In genomic region chr3:46578973-46579755, GRCh38 we compare ENCODE assay signal across 16 cellular contexts. TPM values are rescaled to one million over a fixed set of nuclear protein-coding genes. Genes with fewer than 3 reads are reported as not detected.
DNase-seq lines count a peak whose midpoint lies in the region; ATAC-seq, FAIRE-seq and TF ChIP-seq lines count a peak whose summit lies in the region.
"Had no signal": no experiment of that assay in that cellular context is flagged by ENCODE, and none has a peak within 500 bp of the region (broad histone marks: within the 10 kb centered on the region; RNA-seq: fewer than 3 reads in every experiment).

No MANE protein-coding gene starts in this region.

- H2BK5ac ChIP-seq in neuronal stem cell (ENCODE audit: low read length) = no peak overlapping the region

- no peak overlapping the region for H3K4me2 ChIP-seq in endothelial cell of umbilical vein (ENCODE audit: insufficient read depth, low read length)
- no peak overlapping the region for H3K4me2 ChIP-seq in neuronal stem cell (ENCODE audit: insufficient read depth, low read length, poor library complexity, severe bottlenecking)
- H3K4me2 ChIP-seq: PC-9 had no signal

- H3K18ac ChIP-seq in neuronal stem cell (ENCODE audit: low read length) = no peak overlapping the region

- no peaks in the 10 kb centered on the region for H3K9me1 ChIP-seq in endothelial cell of umbilical vein (replicated peaks; ENCODE audit: control insufficient read depth, extremely low read depth, insufficient read depth, low read length)

- no peak overlapping the region for H2BK120ac ChIP-seq in neuronal stem cell (ENCODE audit: low read depth, low read length)

- H3K27ac ChIP-seq in HUES48 (ENCODE audit: low read depth, low read length) (peak overlapping the region; percentile 98), endothelial cell of umbilical vein (ENCODE audit: insufficient read depth, low read depth, low read length) (no peak overlapping the region), neuronal stem cell (replicated peaks; ENCODE audit: low read length) (no peak overlapping the region)
- H3K27ac ChIP-seq: PC-9 had no signal

- no peak overlapping the region for H2AK5ac ChIP-seq in neuronal stem cell (ENCODE audit: low read depth, low read length)

- H2BK12ac ChIP-seq in neuronal stem cell (ENCODE audit: low read length) = no peak overlapping the region

- H3K4me3 ChIP-seq in HUES48 (ENCODE audit: low read depth, low read length) (peak overlapping the region; percentile 97), endothelial cell of umbilical vein (replicated peaks in 1 of 3; ENCODE audit: insufficient read depth in 1 of 3, low read depth in 1 of 3, low read length in 3 of 3) (no peak overlapping the region), neuronal stem cell (ENCODE audit: low read length in 2 of 2) (no peak overlapping the region)
- H3K4me3 ChIP-seq: PC-9 had no signal

- no peaks in the 10 kb centered on the region for H4K20me1 ChIP-seq in endothelial cell of umbilical vein (replicated peaks; ENCODE audit: control insufficient read depth, extremely low read depth, insufficient read depth, low read length)

- H3K4ac ChIP-seq in neuronal stem cell (ENCODE audit: low read length) = no peak overlapping the region

- no peak overlapping the region for H2BK15ac ChIP-seq in neuronal stem cell (ENCODE audit: low read length)

- H3K79me2 ChIP-seq in endothelial cell of umbilical vein (ENCODE audit: control insufficient read depth, insufficient read depth, low read length) = no peaks in the 10 kb centered on the region

- ATAC-seq in HG03095 (IDR thresholded peaks at IDR 0.05; ENCODE audit: unreplicated experiment) = no peak
- ATAC-seq: CD8-positive, alpha-beta T cell; left cardiac atrium had no signal

- H3K14ac ChIP-seq in neuronal stem cell (ENCODE audit: low read length) = no peak overlapping the region

- H3K23ac ChIP-seq in neuronal stem cell (ENCODE audit: low read depth, low read length, poor library complexity) = no peak overlapping the region

- H3K36me3 ChIP-seq in HUES48 (ENCODE audit: control insufficient read depth, insufficient read depth, low read length) (peaks cover 52% of the 10 kb centered on the region), endothelial cell of umbilical vein (ENCODE audit: control insufficient read depth in 2 of 2, extremely low read depth in 1 of 2, insufficient read depth in 2 of 2, low read length in 2 of 2) (no peaks in the 10 kb centered on the region), neuronal stem cell (replicated peaks in 1 of 2; ENCODE audit: control insufficient read depth in 2 of 2, insufficient read depth in 2 of 2, low read length in 2 of 2) (no peaks in the 10 kb centered on the region)

- H3K9ac ChIP-seq in HUES48 (ENCODE audit: low read depth, low read length) (peak overlapping the region; percentile 99), endothelial cell of umbilical vein (replicated peaks; ENCODE audit: extremely low read depth, insufficient read depth, low read length) (no peak overlapping the region), neuronal stem cell (ENCODE audit: low read depth, low read length, poor library complexity) (no peak overlapping the region)

- no peak overlapping the region for H2AFZ ChIP-seq in endothelial cell of umbilical vein (ENCODE audit: low read depth, low read length)
- H2AFZ ChIP-seq in neuronal stem cell (ENCODE audit: low read length) = no peak overlapping the region
- H2AFZ ChIP-seq: PC-9 had no signal

- H3K4me1 ChIP-seq in HUES48 (ENCODE audit: control insufficient read depth, insufficient read depth, low read length) (peaks cover 30% of the 10 kb centered on the region), endothelial cell of umbilical vein (ENCODE audit: control insufficient read depth, extremely low read depth, insufficient read depth, low read length) (no peaks in the 10 kb centered on the region), neuronal stem cell (ENCODE audit: control insufficient read depth in 2 of 2, insufficient read depth in 1 of 2, low read depth in 1 of 2, low read length in 2 of 2) (peaks cover 0 to 11% of the 10 kb centered on the region in 2 donors)

- DNase-seq in NCI-H2029 (lab: John Stamatoyannopoulos, UW) (peak; percentile 54), endothelial cell of umbilical vein (ENCODE audit: low read depth, low spot score) (peak; percentile 23), retina (peak; percentile 31), neuronal stem cell (ENCODE audit: low spot score) (no peak)
- DNase-seq in activated CD4-positive, alpha-beta T cell treated with anti-CD3 and anti-CD28 coated beads for 1 hour = no peak
- DNase-seq: activated CD4-positive, alpha-beta T cell treated with anti-CD3 and anti-CD28 coated beads, Interleukin-2, amount 50 U/mL, for 48 hours; activated effector memory CD4-positive, alpha-beta T cell treated with Interleukin-2 at 50 U/mL for 16 hours; CD8-positive, alpha-beta T cell; IMR-90; left cardiac atrium; PC-9 had no signal

- POLR2A ChIA-PET in endothelial cell of umbilical vein (lab: Charles Lee) = no interaction called here

- H3K9me3 ChIP-seq in HUES48 (ENCODE audit: control insufficient read depth, insufficient read depth, low read length) (no peaks in the 10 kb centered on the region), endothelial cell of umbilical vein (replicated peaks; ENCODE audit: control insufficient read depth, insufficient read depth, low read length) (no peaks in the 10 kb centered on the region), neuronal stem cell (replicated peaks in 1 of 2; ENCODE audit: control insufficient read depth in 2 of 2, insufficient read depth in 1 of 2, low read depth in 1 of 2, low read length in 2 of 2) (no peaks in the 10 kb centered on the region)

- H4K91ac ChIP-seq in neuronal stem cell (ENCODE audit: low read depth, low read length, poor library complexity) = no peak overlapping the region

- H3K27me3 ChIP-seq in HUES48 (ENCODE audit: control insufficient read depth, insufficient read depth, low read length) = no peaks in the 10 kb centered on the region
- no peaks in the 10 kb centered on the region for H3K27me3 ChIP-seq in endothelial cell of umbilical vein (ENCODE audit: control insufficient read depth in 2 of 2, insufficient read depth in 2 of 2, low read length in 2 of 2)
- peaks cover 6 to 65% (median 52%) of the 10 kb centered on the region in 3 experiments for H3K27me3 ChIP-seq in neuronal stem cell (ENCODE audit: control insufficient read depth in 3 of 3, insufficient read depth in 3 of 3, low read depth in 1 of 3, low read length in 3 of 3)

- H3K79me1 ChIP-seq in neuronal stem cell (ENCODE audit: low read depth, low read length) = no peaks in the 10 kb centered on the region

- dilution Hi-C loops in endothelial cell of umbilical vein (cut with MboI; ENCODE audit: extremely low pct_ligation_motif_present, low sequenced_read_pairs) = no loop called here

- CTCF ChIA-PET in endothelial cell of umbilical vein (lab: Charles Lee) = no interaction called here

- FAIRE-seq in endothelial cell of umbilical vein (lab: Jason Lieb, UNC) = peak; percentile 63

- BruUV-seq in endothelial cell of umbilical vein (replicated peaks; lab: Mats Ljungman, UMichigan) = no TSS peak

- intact Hi-C loops in endothelial cell of umbilical vein (cut with micrococcal nuclease) = no loop called here

- TF ChIP-seq CTCF in endothelial cell of umbilical vein (IDR thresholded peaks at IDR 0.05; ENCODE audit: extremely low read depth in 1 of 2, insufficient read depth in 1 of 2, low read depth in 1 of 2, low read length in 2 of 2) = no peak

- TF ChIP-seq POLR2A in endothelial cell of umbilical vein (IDR thresholded peaks at IDR 0.05; ENCODE audit: low read depth, low read length) = no peak

- no peak overlapping the region for H4K8ac ChIP-seq in neuronal stem cell (ENCODE audit: low read depth, low read length)

- no CpG with 5 or more reads among the region's 10 CpGs for WGBS in neuronal stem cell (ENCODE audit: extremely low coverage in 2 of 2, insufficient read length in 2 of 2, insufficient replicate concordance in 1 of 2), 2 donors

TF ChIP-seq in endothelial cell of umbilical vein, 7 proteins besides CTCF, POLR2A, EP300 and RAD21:
- TF ChIP-seq JUN (IDR thresholded peaks at IDR 0.05; ENCODE audit: borderline replicate concordance, insufficient read depth, insufficient read length, low read depth) = no peak
- no peak for TF ChIP-seq EZH2 (IDR thresholded peaks at IDR 0.05; ENCODE audit: borderline replicate concordance, low read depth, low read length, severe bottlenecking)
- no peak for TF ChIP-seq POLR2AphosphoS5 (IDR thresholded peaks at IDR 0.05; ENCODE audit: insufficient read depth, low read depth, low read length)
- TF ChIP-seq, protein P1, sequence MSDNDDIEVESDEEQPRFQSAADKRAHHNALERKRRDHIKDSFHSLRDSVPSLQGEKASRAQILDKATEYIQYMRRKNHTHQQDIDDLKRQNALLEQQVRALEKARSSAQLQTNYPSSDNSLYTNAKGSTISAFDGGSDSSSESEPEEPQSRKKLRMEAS (IDR thresholded peaks at IDR 0.05; ENCODE audit: insufficient read depth, insufficient read length) = no peak

RNA-seq across cellular contexts. Expression of gene LRRC2, which starts 13.1 kb away (rescaled TPM):
- 0.39 and 0.73 TPM in 2 replicates for total RNA-seq in endothelial cell of umbilical vein
- 0.08 and 0.14 TPM in 2 replicates for polyA plus RNA-seq in endothelial cell of umbilical vein
- polyA plus RNA-seq in endothelial cell of umbilical vein (2011; cell fraction: cytosol; rRNA removed) = 0.17 and 0.19 TPM in 2 replicates
- 0.17 and 0.25 TPM in 2 replicates for polyA plus RNA-seq in endothelial cell of umbilical vein (2011; cell fraction: nucleus; rRNA removed)
- polyA plus RNA-seq in endothelial cell of umbilical vein (2012) = 0.42 and 0.59 TPM in 2 replicates
- polyA minus RNA-seq in endothelial cell of umbilical vein = 0.19 and 0.29 TPM in 2 replicates
- polyA minus RNA-seq in endothelial cell of umbilical vein (2011; cell fraction: cytosol; rRNA and poly(A)+ RNA removed) = not detected
- polyA minus RNA-seq in endothelial cell of umbilical vein (2011; cell fraction: nucleus; rRNA and poly(A)+ RNA removed) = 0.14 and 0.34 TPM in 2 replicates
- 0.11 TPM for polyA plus RNA-seq in neuronal stem cell (2013, experiment 1 of 2)
- 0.14 TPM for polyA plus RNA-seq in neuronal stem cell (2013, experiment 2 of 2)
- polyA plus RNA-seq: neural cell had no signal

RNA-seq across cellular contexts. Expression of gene FAM240A, which starts 33.2 kb away (rescaled TPM):
- total RNA-seq in endothelial cell of umbilical vein = not detected in 2 replicates
- not detected in 2 replicates for polyA plus RNA-seq in endothelial cell of umbilical vein
- polyA plus RNA-seq in endothelial cell of umbilical vein (2011; cell fraction: cytosol; rRNA removed) = not detected in 2 replicates
- polyA plus RNA-seq in endothelial cell of umbilical vein (2011; cell fraction: nucleus; rRNA removed) = not detected in 2 replicates
- polyA plus RNA-seq in endothelial cell of umbilical vein (2012) = not detected in 2 replicates
- polyA minus RNA-seq in endothelial cell of umbilical vein = not detected in 2 replicates
- polyA minus RNA-seq in endothelial cell of umbilical vein (2011; cell fraction: cytosol; rRNA and poly(A)+ RNA removed) = not detected
- polyA minus RNA-seq in endothelial cell of umbilical vein (2011; cell fraction: nucleus; rRNA and poly(A)+ RNA removed) = not detected in 2 replicates
- polyA plus RNA-seq in neuronal stem cell (2013, experiment 1 of 2) = not detected
- not detected for polyA plus RNA-seq in neuronal stem cell (2013, experiment 2 of 2)
- total RNA-seq: CD8-positive, alpha-beta T cell; IMR-90; left cardiac atrium; PC-9; T-helper 1 cell treated with Interleukin-12 subunit alpha and Interleukin-12 subunit beta and Interleukin-4 antibody, amounts not matched to agents 30 ng/mL and 1 ng/mL, for 36 hours; temporal lobe had no signal
- polyA plus RNA-seq: IMR-90, neural cell had no signal

Comparison
In these comparisons a context has a peak if more than half of its experiments do, and no peak if none do; other contexts are left out.
1. DNase-seq: peak in NCI-H2029 (single experiment), endothelial cell of umbilical vein (single experiment) and retina (single experiment); none in neuronal stem cell (single experiment) and activated CD4-positive, alpha-beta T cell treated with anti-CD3 and anti-CD28 coated beads for 1 hour (single experiment).